ENCODE assay signal across 29 cellular contexts in genomic region chr15:33256874-33257273, GRCh38. TPM values are rescaled to one million over a fixed set of nuclear protein-coding genes. Genes with fewer than 3 reads are reported as not detected.
"Had no signal": no experiment of that assay in that cellular context is flagged by ENCODE, and none has a peak within 500 bp of the region (broad histone marks: within the 10 kb centered on the region; RNA-seq: fewer than 3 reads in every experiment).

No MANE protein-coding gene starts in this region.

- H3K4me3 ChIP-seq: adrenal gland, body of pancreas, colonic mucosa, heart right ventricle had no signal

- H3K4me1 Mint-ChIP-seq: activated naive CD4-positive, alpha-beta T cell treated with anti-CD3 and anti-CD28 coated beads, Interleukin-2, amount 50 U/mL, for 24 hours; activated naive CD8-positive, alpha-beta T cell treated with anti-CD3 and anti-CD28 coated beads for 36 hours; activated naive CD8-positive, alpha-beta T cell treated with anti-CD3 and anti-CD28 coated beads, Interleukin-2, amount 50 U/mL, for 24 hours; activated T-helper 17 cell treated with anti-CD3 and anti-CD28 coated beads, Interleukin-2, amount 50 U/mL, for 72 hours; T-helper 17 cell had no signal

- H3K4me3 Mint-ChIP-seq: activated CD8-positive, alpha-beta T cell treated with anti-CD3 and anti-CD28 coated beads for 36 hours; activated naive CD4-positive, alpha-beta T cell treated with anti-CD3 and anti-CD28 coated beads for 36 hours; activated naive CD4-positive, alpha-beta T cell treated with anti-CD3 and anti-CD28 coated beads, Interleukin-2, amount 50 U/mL, for 24 hours; activated naive CD8-positive, alpha-beta T cell treated with anti-CD3 and anti-CD28 coated beads for 36 hours; activated naive CD8-positive, alpha-beta T cell treated with anti-CD3 and anti-CD28 coated beads, Interleukin-2, amount 50 U/mL, for 24 hours; activated T-cell treated with anti-CD3 and anti-CD28 coated beads, Interleukin-2, amount 50 U/mL, for 4 hours; activated T-helper 17 cell treated with anti-CD3 and anti-CD28 coated beads, Interleukin-2, amount 50 U/mL, for 72 hours; T-helper 17 cell; T-helper 2 cell treated with Interferon-gamma antibody and Interleukin-4, amounts not matched to agents 5 μg/mL and 100 μg/mL, for 36 hours had no signal

- H3K4me1 ChIP-seq: adrenal gland, body of pancreas, colonic mucosa, heart right ventricle had no signal

- H3K27me3 ChIP-seq: adrenal gland, body of pancreas, colonic mucosa had no signal

- ATAC-seq: activated CD8-positive, alpha-beta T cell treated with anti-CD3 and anti-CD28 coated beads for 36 hours; activated naive CD8-positive, alpha-beta T cell treated with anti-CD3 and anti-CD28 coated beads, Interleukin-2, amount 50 U/mL, for 24 hours; activated T-cell treated with anti-CD3 and anti-CD28 coated beads, Interleukin-2, amount 50 U/mL, for 4 hours; activated T-helper 17 cell treated with anti-CD3 and anti-CD28 coated beads, Interleukin-2, amount 50 U/mL, for 72 hours; body of pancreas; heart right ventricle; T-helper 17 cell had no signal

- H3K9me3 ChIP-seq: adrenal gland, body of pancreas, colonic mucosa, heart right ventricle had no signal

- H3K9me3 Mint-ChIP-seq: activated CD8-positive, alpha-beta T cell treated with anti-CD3 and anti-CD28 coated beads for 36 hours; activated naive CD4-positive, alpha-beta T cell treated with anti-CD3 and anti-CD28 coated beads for 36 hours; activated naive CD4-positive, alpha-beta T cell treated with anti-CD3 and anti-CD28 coated beads, Interleukin-2, amount 50 U/mL, for 24 hours; activated naive CD8-positive, alpha-beta T cell treated with anti-CD3 and anti-CD28 coated beads for 36 hours; activated naive CD8-positive, alpha-beta T cell treated with anti-CD3 and anti-CD28 coated beads, Interleukin-2, amount 50 U/mL, for 24 hours; activated T-cell treated with anti-CD3 and anti-CD28 coated beads, Interleukin-2, amount 50 U/mL, for 4 hours; activated T-helper 17 cell treated with anti-CD3 and anti-CD28 coated beads, Interleukin-2, amount 50 U/mL, for 72 hours; T-helper 2 cell treated with Interferon-gamma antibody and Interleukin-4, amounts not matched to agents 5 μg/mL and 100 μg/mL, for 36 hours had no signal

- H3K36me3 ChIP-seq: adrenal gland, colonic mucosa, heart right ventricle had no signal

- DNase-seq: activated CD4-positive, alpha-beta T cell treated with anti-CD3 and anti-CD28 coated beads for 48 hours; activated CD4-positive, alpha-beta T cell treated with anti-CD3 and anti-CD28 coated beads, Interleukin-2, amount 50 U/mL, for 1 hour; activated CD4-positive, alpha-beta T cell treated with anti-CD3 and anti-CD28 coated beads, Interleukin-2, amount 50 U/mL, for 48 hours; activated CD8-positive, alpha-beta memory T cell treated with anti-CD3 and anti-CD28 coated beads for 24 hours; activated CD8-positive, alpha-beta T cell treated with anti-CD3 and anti-CD28 coated beads for 36 hours; activated effector memory CD4-positive, alpha-beta T cell treated with Interleukin-2 at 50 U/mL for 16 hours; activated naive CD4-positive, alpha-beta T cell treated with anti-CD3 and anti-CD28 coated beads for 36 hours; activated naive CD8-positive, alpha-beta T cell treated with anti-CD3 and anti-CD28 coated beads for 36 hours; activated naive CD8-positive, alpha-beta T cell treated with anti-CD3 and anti-CD28 coated beads, Interleukin-2, amount 50 U/mL, for 24 hours; activated T-cell treated with anti-CD3 and anti-CD28 coated beads, Interleukin-2, amount 50 U/mL, for 4 hours; adrenal gland; amygdala; aorta; body of pancreas; caudate nucleus; colonic mucosa; effector CD8-positive, alpha-beta T cell; foreskin fibroblast; glutamatergic neuron; heart right ventricle; T-helper 1 cell; T-helper 17 cell; T1000 had no signal

- H3K27ac ChIP-seq: adrenal gland, body of pancreas, colonic mucosa, epithelial cell of prostate, heart right ventricle had no signal

- H3K27ac Mint-ChIP-seq: activated CD8-positive, alpha-beta T cell treated with anti-CD3 and anti-CD28 coated beads for 36 hours; activated naive CD4-positive, alpha-beta T cell treated with anti-CD3 and anti-CD28 coated beads for 36 hours; activated naive CD4-positive, alpha-beta T cell treated with anti-CD3 and anti-CD28 coated beads, Interleukin-2, amount 50 U/mL, for 24 hours; activated naive CD8-positive, alpha-beta T cell treated with anti-CD3 and anti-CD28 coated beads for 36 hours; activated naive CD8-positive, alpha-beta T cell treated with anti-CD3 and anti-CD28 coated beads, Interleukin-2, amount 50 U/mL, for 24 hours; activated T-helper 17 cell treated with anti-CD3 and anti-CD28 coated beads, Interleukin-2, amount 50 U/mL, for 72 hours; T-helper 17 cell; T-helper 2 cell treated with Interferon-gamma antibody and Interleukin-4, amounts not matched to agents 5 μg/mL and 100 μg/mL, for 36 hours had no signal

- H3K36me3 Mint-ChIP-seq: activated naive CD4-positive, alpha-beta T cell treated with anti-CD3 and anti-CD28 coated beads, Interleukin-2, amount 50 U/mL, for 24 hours; activated naive CD8-positive, alpha-beta T cell treated with anti-CD3 and anti-CD28 coated beads for 36 hours had no signal

RNA-seq across cellular contexts. Expression of gene RYR3, which starts 53.9 kb away (rescaled TPM):
- total RNA-seq: activated CD8-positive, alpha-beta T cell treated with anti-CD3 and anti-CD28 coated beads for 36 hours; activated naive CD4-positive, alpha-beta T cell treated with anti-CD3 and anti-CD28 coated beads for 36 hours; activated naive CD8-positive, alpha-beta T cell treated with anti-CD3 and anti-CD28 coated beads for 36 hours; activated T-cell treated with anti-CD3 and anti-CD28 coated beads, Interleukin-2, amount 50 U/mL, for 4 hours; activated T-helper 17 cell treated with anti-CD3 and anti-CD28 coated beads, Interleukin-2, amount 50 U/mL, for 72 hours; dermis microvascular lymphatic vessel endothelial cell; endothelial cell of umbilical vein had no signal
- polyA plus RNA-seq: endothelial cell of umbilical vein had no signal
